ENCODE assay signal across 15 cellular contexts in the genomic region with DNA sequence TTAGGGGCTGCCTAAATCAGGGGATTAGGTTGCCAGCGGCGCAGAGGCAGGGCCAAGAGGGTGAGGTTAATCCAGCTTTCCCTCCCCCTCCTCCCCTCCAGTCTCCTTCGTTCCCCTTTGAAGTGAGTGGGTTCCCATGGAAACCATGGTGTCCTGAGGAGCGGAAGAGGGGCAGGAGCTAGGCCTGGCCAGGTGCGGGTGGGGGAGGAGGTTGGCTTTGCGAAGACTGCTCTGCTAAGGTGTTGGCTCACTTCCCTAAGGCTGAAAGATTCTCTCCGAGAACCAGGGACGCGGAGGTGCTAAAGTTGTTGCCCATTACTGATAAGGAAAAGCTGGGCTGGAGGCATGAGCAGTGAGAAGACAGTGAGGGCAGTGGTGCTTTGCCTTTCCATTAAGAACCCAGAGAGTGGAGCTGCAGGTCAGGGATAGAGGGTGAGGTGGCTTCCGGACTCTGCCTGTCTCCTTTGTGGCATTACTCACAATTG.
DNase-seq lines count a peak whose midpoint lies in the region; ATAC-seq, FAIRE-seq and TF ChIP-seq lines count a peak whose summit lies in the region.
"Had no signal": no experiment of that assay in that cellular context is flagged by ENCODE, and none has a peak within 500 bp of the region (broad histone marks: within the 10 kb centered on the region; RNA-seq: fewer than 3 reads in every experiment).

No MANE protein-coding gene starts in this region.

- H3K4me1 Mint-ChIP-seq in WTC11: peaks cover 58% of the 10 kb centered on the region

- H3K4me3 Mint-ChIP-seq in WTC11: peak overlapping the region; percentile 64
- H3K4me3 Mint-ChIP-seq: activated naive CD8-positive, alpha-beta T cell treated with anti-CD3 and anti-CD28 coated beads, Interleukin-2, amount 10 ng/mL, durations not matched to agents 7 days and 5 days had no signal

- in situ Hi-C loops in HepG2 (cut with HindIII; ENCODE audit: extremely low pct_ligation_motif_present, low pct_unique_long_range_greater_than_20kb): no loop called here

- 18% methylated on average over 6 of the region's 10 CpGs for WGBS in HepG2 (ENCODE audit: low lambda C conversion rate)

- peaks cover 8% of the 10 kb centered on the region; the same call in 1 of the 2 replicates for H3K27me3 ChIP-seq in iPS-20b (ENCODE audit: insufficient read depth, low read length)
- H3K27me3 ChIP-seq in HepG2 (ENCODE audit: control insufficient read depth in 1 of 2, insufficient read depth in 2 of 2, low read length in 2 of 2): peaks cover 7 to 72% of the 10 kb centered on the region in 2 experiments; a peak in 3 of 5 replicates
- H3K27me3 ChIP-seq: MG63, vagina had no signal

- H3K27ac ChIP-seq in iPS-20b (ENCODE audit: low read length) (peak overlapping the region; percentile 81), HepG2 (ENCODE audit: extremely low read length, insufficient read depth, low read length) (no peak overlapping the region)
- H3K27ac ChIP-seq: vagina had no signal

- no peaks in the 10 kb centered on the region for H4K20me1 ChIP-seq in HepG2 (ENCODE audit: insufficient read depth, low read length)

- H3K4me1 ChIP-seq in iPS-20b (ENCODE audit: insufficient read depth, low read length): peaks cover 32% of the 10 kb centered on the region; the same call in 1 of the 2 replicates
- no peaks in the 10 kb centered on the region for H3K4me1 ChIP-seq in HepG2 (ENCODE audit: insufficient read depth, low read length)

- POLR2A ChIA-PET in WTC11 (lab: Charles Lee) (interaction anchor here (1.1 kb wide), 1 partner anchor 260 kb away, joined by 3 read pairs; the partner anchor contains the start of gene TMEM218), HepG2 (lab: Yijun Ruan, JAX) (no interaction called here)

- H3K9me3 ChIP-seq in iPS-20b (ENCODE audit: insufficient read depth, low read depth, low read length) (no peaks in the 10 kb centered on the region), HepG2 (ENCODE audit: low read length) (no peaks in the 10 kb centered on the region)
- H3K9me3 ChIP-seq: MG63, vagina had no signal

- peak overlapping the region; percentile 64 for H3K4me3 ChIP-seq in iPS-20b (ENCODE audit: low read length)
- no peak overlapping the region for H3K4me3 ChIP-seq in HepG2 (replicated peaks in 1 of 3; ENCODE audit: insufficient read depth in 1 of 3, low read depth in 2 of 3, low read length in 3 of 3)
- H3K4me3 ChIP-seq: MG63, vagina had no signal

- TF ChIP-seq EP300 in HepG2 (IDR thresholded peaks at IDR 0.05; ENCODE audit: low read depth in 2 of 2, low read length in 2 of 2) (no peak), HepG2 (CRISPR knock-in tag; IDR thresholded peaks at IDR 0.05; ENCODE audit: borderline replicate concordance) (no peak)

- ATAC-seq in WTC11: peak; percentile 88
- ATAC-seq in HepG2: no peak
- no peak for ATAC-seq in HG03520 (IDR thresholded peaks at IDR 0.05; ENCODE audit: unreplicated experiment)
- no peak for ATAC-seq in GM19023 (IDR thresholded peaks at IDR 0.05; ENCODE audit: unreplicated experiment)

- H3K79me2 ChIP-seq in HepG2 (ENCODE audit: insufficient read depth, low read length): no peaks in the 10 kb centered on the region

- H3K36me3 Mint-ChIP-seq in WTC11: no peaks in the 10 kb centered on the region
- H3K36me3 Mint-ChIP-seq: activated naive CD8-positive, alpha-beta T cell treated with anti-CD3 and anti-CD28 coated beads, Interleukin-2, amount 10 ng/mL, durations not matched to agents 7 days and 5 days had no signal

- no peak for TF ChIP-seq POLR2A in HepG2 (IDR thresholded peaks at IDR 0.05; ENCODE audit: insufficient read depth in 1 of 2, low read depth in 2 of 2, low read length in 2 of 2)

- CTCF ChIA-PET in WTC11 (lab: Charles Lee) (interaction anchor here (0.5 to 6.3 kb wide), 22 partner anchors 11 to 1583 kb away, joined by 3 to 43 read pairs (median 6); partner anchors contain the start of genes PKNOX2 and SLC37A2), HepG2 (lab: Yijun Ruan, JAX; ENCODE audit: low intra/inter-chr PET ratio, low total read pairs) (no interaction called here)

- H3K36me3 ChIP-seq in iPS-20b (ENCODE audit: insufficient read depth, low read depth, low read length) (no peaks in the 10 kb centered on the region), HepG2 (replicated peaks in 1 of 2; ENCODE audit: control insufficient read depth in 1 of 2, insufficient read depth in 2 of 2, low read length in 2 of 2) (no peaks in the 10 kb centered on the region)
- H3K36me3 ChIP-seq: vagina had no signal

- no peak overlapping the region for H3K4me2 ChIP-seq in HepG2 (ENCODE audit: low read depth, low read length)

- intact Hi-C loops in HepG2 (cut with micrococcal nuclease; ENCODE audit: unreplicated experiment): no loop called here

- no peaks in the 10 kb centered on the region for H3K9me3 Mint-ChIP-seq in WTC11
- H3K9me3 Mint-ChIP-seq: activated naive CD8-positive, alpha-beta T cell treated with anti-CD3 and anti-CD28 coated beads, Interleukin-2, amount 10 ng/mL, durations not matched to agents 7 days and 5 days had no signal

- no peak for TF ChIP-seq RAD21 in HepG2 (CRISPR knock-in tag; IDR thresholded peaks at IDR 0.05)

- H3K27ac Mint-ChIP-seq in WTC11: peak overlapping the region; percentile 97
- H3K27ac Mint-ChIP-seq: activated naive CD8-positive, alpha-beta T cell treated with anti-CD3 and anti-CD28 coated beads, Interleukin-2, amount 10 ng/mL, durations not matched to agents 7 days and 5 days had no signal

- no peak for FAIRE-seq in HepG2 (lab: Jason Lieb, UNC)
- FAIRE-seq: colon had no signal

- BruUV-seq in HepG2 (replicated peaks; lab: Mats Ljungman, UMichigan): no TSS peak

- DNase-seq in COR-L47 (lab: John Stamatoyannopoulos, UW) (peak; percentile 81), M059J (ENCODE audit: low read depth) (peak; percentile 42), WTC11 (ENCODE audit: low spot score) (peak; percentile 86), HepG2 (ENCODE audit: low spot score) (no peak)
- no peak for DNase-seq in activated CD4-positive, alpha-beta T cell treated with anti-CD3 and anti-CD28 coated beads, Interleukin-2, amount 50 U/mL, for 1 hour
- DNase-seq: activated CD8-positive, alpha-beta memory T cell treated with anti-CD3 and anti-CD28 coated beads, Interleukin-2, amount 50 U/mL, for 48 hours; activated naive CD8-positive, alpha-beta T cell treated with anti-CD3 and anti-CD28 coated beads, Interleukin-2, amount 10 ng/mL, durations not matched to agents 7 days and 5 days; MG63; SIG-M5; stimulated activated CD4-positive, alpha-beta T cell treated with anti-CD3 and anti-CD28 coated beads, Interleukin-2, amount 100 ng/mL, for 48 hours had no signal

- peaks cover 5% of the 10 kb centered on the region for H3K27me3 Mint-ChIP-seq in WTC11 (ENCODE audit: low read depth)

- no peak overlapping the region for H2AFZ ChIP-seq in HepG2 (ENCODE audit: low read length)

- H3K9ac ChIP-seq in iPS-20b (ENCODE audit: low read depth, low read length) (peak overlapping the region; percentile 73; the same call in 1 of the 2 replicates), HepG2 (ENCODE audit: insufficient read depth, low read depth, low read length) (no peak overlapping the region)

- TF ChIP-seq CTCF in WTC11 (IDR thresholded peaks at IDR 0.05): no peak
- no peak for TF ChIP-seq CTCF in HepG2 (CRISPR knock-in tag; IDR thresholded peaks at IDR 0.05)

TF ChIP-seq in WTC11, 78 proteins besides CTCF, POLR2A, EP300 and RAD21 (continues in another document):
- TF ChIP-seq, protein P1, sequence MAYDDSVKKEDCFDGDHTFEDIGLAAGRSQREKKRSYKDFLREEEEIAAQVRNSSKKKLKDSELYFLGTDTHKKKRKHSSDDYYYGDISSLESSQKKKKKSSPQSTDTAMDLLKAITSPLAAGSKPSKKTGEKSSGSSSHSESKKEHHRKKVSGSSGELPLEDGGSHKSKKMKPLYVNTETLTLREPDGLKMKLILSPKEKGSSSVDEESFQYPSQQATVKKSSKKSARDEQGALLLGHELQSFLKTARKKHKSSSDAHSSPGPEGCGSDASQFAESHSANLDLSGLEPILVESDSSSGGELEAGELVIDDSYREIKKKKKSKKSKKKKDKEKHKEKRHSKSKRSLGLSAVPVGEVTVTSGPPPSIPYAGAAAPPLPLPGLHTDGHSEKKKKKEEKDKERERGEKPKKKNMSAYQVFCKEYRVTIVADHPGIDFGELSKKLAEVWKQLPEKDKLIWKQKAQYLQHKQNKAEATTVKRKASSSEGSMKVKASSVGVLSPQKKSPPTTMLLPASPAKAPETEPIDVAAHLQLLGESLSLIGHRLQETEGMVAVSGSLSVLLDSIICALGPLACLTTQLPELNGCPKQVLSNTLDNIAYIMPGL (CRISPR knock-in tag; IDR thresholded peaks at IDR 0.05): no peak
- TF ChIP-seq NR1H2 (CRISPR knock-in tag; IDR thresholded peaks at IDR 0.05) (no peak), FOXP1 (CRISPR knock-in tag; IDR thresholded peaks at IDR 0.05; ENCODE audit: borderline replicate concordance) (peak; percentile 51; the same call in 1 of the 2 replicates), ZNF423 (CRISPR knock-in tag; IDR thresholded peaks at IDR 0.05) (no peak; the same call in 1 of the 2 replicates), SMAD4 (CRISPR knock-in tag; IDR thresholded peaks at IDR 0.05) (no peak)

TF ChIP-seq in HepG2, 621 proteins besides CTCF, POLR2A, EP300 and RAD21:
- TF ChIP-seq SOX13 (IDR thresholded peaks at IDR 0.05) (no peak), SOX13 (CRISPR knock-in tag; conservative IDR thresholded peaks at IDR 0.05 in 1 of 2, IDR thresholded peaks at IDR 0.05 in 1 of 2) (no peak)

Comparison
In these comparisons a context has a peak if more than half of its experiments do, and no peak if none do; other contexts are left out.
1. DNase-seq: peak in COR-L47 (single experiment), M059J (single experiment) and WTC11 (single experiment); none in HepG2 (single experiment) and activated CD4-positive, alpha-beta T cell treated with anti-CD3 and anti-CD28 coated beads, Interleukin-2, amount 50 U/mL, for 1 hour (single experiment).